17 cellular contexts compared by ENCODE assay signal in genomic region chr3:14455571-14456317, GRCh38. TPM values are rescaled to one million over a fixed set of nuclear protein-coding genes. Genes with fewer than 3 reads are reported as not detected.
DNase-seq lines count a peak whose midpoint lies in the region; ATAC-seq and TF ChIP-seq lines count a peak whose summit lies in the region.
"Had no signal": no experiment of that assay in that cellular context is flagged by ENCODE, and none has a peak within 500 bp of the region (broad histone marks: within the 10 kb centered on the region; RNA-seq: fewer than 3 reads in every experiment).

No MANE protein-coding gene starts in this region.

- no peak for ATAC-seq in activated T-cell treated with anti-CD3 and anti-CD28 coated beads, Interleukin-2, amount 50 U/mL, for 72 hours (replicated peaks in 1 of 2)
- no peak for ATAC-seq in left lobe of liver
- ATAC-seq: naive thymus-derived CD8-positive, alpha-beta T cell had no signal

- H3K27ac Mint-ChIP-seq in activated T-cell treated with anti-CD3 and anti-CD28 coated beads, Interleukin-2, amount 50 U/mL, for 72 hours: peak overlapping the region; percentile 49
- no peak overlapping the region for H3K27ac Mint-ChIP-seq in T-helper 2 cell treated with Interferon-gamma antibody and Interleukin-4, amounts not matched to agents 5 μg/mL and 100 μg/mL, for 36 hours
- H3K27ac Mint-ChIP-seq: activated B cell treated with CpG ODN at 0.5 μM for 24 hours; T-helper 1 cell treated with Interleukin-12 subunit alpha and Interleukin-12 subunit beta and Interleukin-4 antibody, amounts not matched to agents 30 μg/mL and 1 μg/mL, for 36 hours had no signal

- intact Hi-C loops in thyroid gland (cut with DNase I): no loop called here

- H3K4me1 ChIP-seq in SJSA1 (replicated peaks) (peaks cover 60% of the 10 kb centered on the region), thyroid gland (peaks cover 54 to 62% of the 10 kb centered on the region in 2 donors)

- TF ChIP-seq CTCF in thyroid gland (IDR thresholded peaks at IDR 0.05): no peak

- H3K27ac ChIP-seq in SJSA1 (peak overlapping the region; percentile 24; the same call in 1 of the 2 replicates), thyroid gland (peak overlapping the region; percentile 4 to 46 (median 43))
- H3K27ac ChIP-seq: spleen, tibial artery had no signal

- peaks cover 11% of the 10 kb centered on the region for H3K4me1 Mint-ChIP-seq in activated T-cell treated with anti-CD3 and anti-CD28 coated beads, Interleukin-2, amount 50 U/mL, for 72 hours (ENCODE audit: low read depth)
- peaks cover under 1% of the 10 kb centered on the region for H3K4me1 Mint-ChIP-seq in T-helper 2 cell treated with Interferon-gamma antibody and Interleukin-4, amounts not matched to agents 5 μg/mL and 100 μg/mL, for 36 hours (ENCODE audit: low read depth)

- no peak for DNase-seq in activated T-cell treated with anti-CD3 and anti-CD28 coated beads, Interleukin-2, amount 50 U/mL, for 72 hours
- DNase-seq in activated T-cell treated with anti-CD3 and anti-CD28 coated beads, Interleukin-2, amount 50 U/mL, for 1 hour: no peak
- DNase-seq in SJSA1 (ENCODE audit: low read depth in 1 of 2, low spot score in 2 of 2): no peak
- peak; percentile 25 for DNase-seq in midbrain (lab: John Stamatoyannopoulos, UW)
- peak; percentile 89 to 91 for DNase-seq in thyroid gland
- no peak for DNase-seq in stimulated activated CD4-positive, alpha-beta T cell treated with anti-CD3 and anti-CD28 coated beads, Interleukin-15, amount 100 ng/mL, for 24 hours
- no peak for DNase-seq in T-helper 2 cell treated with Interferon-gamma antibody and Interleukin-4, amounts not matched to agents 5 μg/mL and 100 μg/mL, for 36 hours (ENCODE audit: low spot score)
- DNase-seq in left lobe of liver (ENCODE audit: low spot score): no peak
- DNase-seq: activated B cell treated with CpG ODN at 0.5 μM for 24 hours; activated gamma-delta T cell; CD4-positive, alpha-beta memory T cell; mammary epithelial cell; naive thymus-derived CD8-positive, alpha-beta T cell; NCI-H1694; spleen; tibial artery had no signal

- H3K9me3 Mint-ChIP-seq in activated T-cell treated with anti-CD3 and anti-CD28 coated beads, Interleukin-2, amount 50 U/mL, for 72 hours: no peaks in the 10 kb centered on the region
- H3K9me3 Mint-ChIP-seq in T-helper 2 cell treated with Interferon-gamma antibody and Interleukin-4, amounts not matched to agents 5 μg/mL and 100 μg/mL, for 36 hours: no peaks in the 10 kb centered on the region
- H3K9me3 Mint-ChIP-seq: activated B cell treated with CpG ODN at 0.5 μM for 24 hours; CD4-positive, alpha-beta memory T cell; naive thymus-derived CD8-positive, alpha-beta T cell; T-helper 1 cell treated with Interleukin-12 subunit alpha and Interleukin-12 subunit beta and Interleukin-4 antibody, amounts not matched to agents 30 μg/mL and 1 μg/mL, for 36 hours had no signal

- TF ChIP-seq POLR2A in thyroid gland (IDR thresholded peaks at IDR 0.05): no peak

- no peaks in the 10 kb centered on the region for H3K9me3 ChIP-seq in SJSA1 (replicated peaks)
- H3K9me3 ChIP-seq in thyroid gland: no peaks in the 10 kb centered on the region
- H3K9me3 ChIP-seq: spleen, tibial artery had no signal

- peaks cover 66% of the 10 kb centered on the region for H3K36me3 ChIP-seq in SJSA1
- peaks cover 0 to 4% of the 10 kb centered on the region in 2 donors for H3K36me3 ChIP-seq in thyroid gland

- H3K36me3 Mint-ChIP-seq in activated T-cell treated with anti-CD3 and anti-CD28 coated beads, Interleukin-2, amount 50 U/mL, for 72 hours (ENCODE audit: insufficient read depth in 2 of 2): peaks cover 4 to 6% of the 10 kb centered on the region in 2 donors
- peaks cover 28% of the 10 kb centered on the region for H3K36me3 Mint-ChIP-seq in T-helper 2 cell treated with Interferon-gamma antibody and Interleukin-4, amounts not matched to agents 5 μg/mL and 100 μg/mL, for 36 hours (ENCODE audit: low read depth)

- WGBS in thyroid gland, 2 donors: 54 to 56% methylated on average over 5 to 6 of the region's 6 CpGs

- no peaks in the 10 kb centered on the region for H3K27me3 Mint-ChIP-seq in activated T-cell treated with anti-CD3 and anti-CD28 coated beads, Interleukin-2, amount 50 U/mL, for 72 hours (ENCODE audit: low read depth)
- H3K27me3 Mint-ChIP-seq in T-helper 2 cell treated with Interferon-gamma antibody and Interleukin-4, amounts not matched to agents 5 μg/mL and 100 μg/mL, for 36 hours (ENCODE audit: low read depth): no peaks in the 10 kb centered on the region
- H3K27me3 Mint-ChIP-seq: activated B cell treated with CpG ODN at 0.5 μM for 24 hours; CD4-positive, alpha-beta memory T cell; naive thymus-derived CD8-positive, alpha-beta T cell had no signal

- H3K4me3 ChIP-seq in SJSA1 (no peak overlapping the region), thyroid gland (replicated peaks in 1 of 3) (no peak overlapping the region)
- H3K4me3 ChIP-seq: spleen, tibial artery had no signal

- H3K27me3 ChIP-seq in SJSA1 (replicated peaks) (no peaks in the 10 kb centered on the region), thyroid gland (no peaks in the 10 kb centered on the region)
- H3K27me3 ChIP-seq: spleen, tibial artery had no signal

- H3K4me3 Mint-ChIP-seq in activated T-cell treated with anti-CD3 and anti-CD28 coated beads, Interleukin-2, amount 50 U/mL, for 72 hours: no peak overlapping the region
- H3K4me3 Mint-ChIP-seq in T-helper 2 cell treated with Interferon-gamma antibody and Interleukin-4, amounts not matched to agents 5 μg/mL and 100 μg/mL, for 36 hours: no peak overlapping the region
- H3K4me3 Mint-ChIP-seq: activated B cell treated with CpG ODN at 0.5 μM for 24 hours; CD4-positive, alpha-beta memory T cell; naive thymus-derived CD8-positive, alpha-beta T cell; T-helper 1 cell treated with Interleukin-12 subunit alpha and Interleukin-12 subunit beta and Interleukin-4 antibody, amounts not matched to agents 30 μg/mL and 1 μg/mL, for 36 hours had no signal

RNA-seq across cellular contexts. Expression of gene SLC6A6, which starts 53.3 kb away (rescaled TPM):
- 10 to 100 TPM; 35.4 to 39.2 TPM for total RNA-seq in activated T-cell treated with anti-CD3 and anti-CD28 coated beads, Interleukin-2, amount 50 U/mL, for 72 hours
- 36.0 and 49.4 TPM in 2 replicates for total RNA-seq in SJSA1 (2014; rRNA removed; shearing (Covaris generic))
- total RNA-seq in thyroid gland (10 to 100 TPM; 42.7 to 98.0 (median 72.5) TPM), left lobe of liver (3.2 TPM)

Comparison
In these comparisons a context has a peak if more than half of its experiments do, and no peak if none do; other contexts are left out.
1. DNase-seq: peak in midbrain (single experiment) and thyroid gland (2 of 2); none in activated T-cell treated with anti-CD3 and anti-CD28 coated beads, Interleukin-2, amount 50 U/mL, for 72 hours (0 of 2), activated T-cell treated with anti-CD3 and anti-CD28 coated beads, Interleukin-2, amount 50 U/mL, for 1 hour (single experiment), SJSA1 (0 of 2), stimulated activated CD4-positive, alpha-beta T cell treated with anti-CD3 and anti-CD28 coated beads, Interleukin-15, amount 100 ng/mL, for 24 hours (single experiment), T-helper 2 cell treated with Interferon-gamma antibody and Interleukin-4, amounts not matched to agents 5 μg/mL and 100 μg/mL, for 36 hours (single experiment) and left lobe of liver (single experiment).